Comparison of ENCODE assay signal across 10 cellular contexts in the genomic region with DNA sequence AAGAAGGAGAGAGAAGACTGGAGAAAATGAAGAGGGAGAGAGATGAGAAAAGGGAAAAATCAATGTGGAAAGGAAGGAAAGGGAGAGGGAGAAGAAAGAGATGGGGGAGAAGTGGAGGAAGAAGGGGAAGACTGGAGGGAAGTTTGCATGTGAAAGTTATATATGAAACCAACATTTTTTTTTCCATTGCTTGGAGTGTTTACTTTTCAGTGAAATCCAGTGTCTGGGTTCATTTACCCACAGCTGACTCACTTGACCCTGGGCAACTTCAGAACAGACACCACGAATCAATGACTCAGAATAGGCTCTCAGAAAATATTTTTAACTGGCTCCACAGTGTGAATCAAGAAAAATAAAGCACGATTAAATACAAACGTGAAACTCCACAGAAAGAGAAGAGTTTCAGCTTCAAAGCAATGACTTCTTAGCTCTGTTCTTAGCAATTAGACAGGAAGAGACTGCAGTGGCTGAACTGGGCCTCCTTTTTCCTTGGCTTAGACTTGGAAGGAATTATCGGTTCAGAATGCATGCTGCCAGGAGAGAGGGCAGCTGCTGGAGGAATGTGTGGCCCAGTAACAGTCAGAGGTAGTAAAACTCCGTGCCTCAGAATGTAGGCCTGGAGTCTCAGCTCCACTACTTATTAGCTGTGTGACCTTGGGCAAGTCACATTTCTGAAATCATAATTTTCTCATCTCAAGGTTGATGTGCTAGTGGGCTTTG.
A peak's percentile ranks its signal among the peaks of the same experiment; 100 is the strongest.
DNase-seq lines count a peak whose midpoint lies in the region; ATAC-seq and TF ChIP-seq lines count a peak whose summit lies in the region.
"Had no signal": no experiment of that assay in that cellular context is flagged by ENCODE, and none has a peak within 500 bp of the region (broad histone marks: within the 10 kb centered on the region; RNA-seq: fewer than 3 reads in every experiment).

No MANE protein-coding gene starts in this region.

- TF ChIP-seq POLR2A in stomach (IDR thresholded peaks at IDR 0.05) = no peak

- TF ChIP-seq CTCF in foreskin keratinocyte (conservative IDR thresholded peaks at IDR 0.05) = no peak
- TF ChIP-seq CTCF in stomach (IDR thresholded peaks at IDR 0.05) = no peak

- H3K27ac ChIP-seq in SK-N-MC (peak overlapping the region; percentile 65), foreskin keratinocyte (peak overlapping the region; percentile 42), stomach (peak overlapping the region in 3 of 5 donors; percentile 20 to 67 (median 57))

- H3K4me3 ChIP-seq in SK-N-MC (no peak overlapping the region), stomach (no peak overlapping the region)

- H3K4me3 Mint-ChIP-seq in T-helper 2 cell treated with Interferon-gamma antibody and Interleukin-4, amounts not matched to agents 5 μg/mL and 100 μg/mL, for 36 hours = no peak overlapping the region
- H3K4me3 Mint-ChIP-seq: CD4-positive, CD25-positive, alpha-beta regulatory T cell; dendritic cell treated with granulocyte-macrophage colony-stimulating factor and Interleukin-4, amounts not matched to agents 40 ng/mL and 50 ng/mL, for 4 days had no signal

- H3K27me3 ChIP-seq in foreskin keratinocyte (peaks cover 65% of the 10 kb centered on the region), stomach (peaks cover 0 to 19% (median 4%) of the 10 kb centered on the region in 3 donors)

- H3K9ac ChIP-seq in SK-N-MC (ENCODE audit: insufficient read length) = no peak overlapping the region

- H3K4me1 ChIP-seq in foreskin keratinocyte = peaks cover 4% of the 10 kb centered on the region
- H3K4me1 ChIP-seq in stomach = peaks cover 4 to 41% (median 14%) of the 10 kb centered on the region in 4 donors

- H3K4me1 Mint-ChIP-seq in T-helper 2 cell treated with Interferon-gamma antibody and Interleukin-4, amounts not matched to agents 5 μg/mL and 100 μg/mL, for 36 hours (ENCODE audit: low read depth) = peaks cover 3% of the 10 kb centered on the region

- intact Hi-C loops in stomach (cut with DNase I; ENCODE audit: low total_unique reads) = no loop called here

- no peaks in the 10 kb centered on the region for H3K9me3 ChIP-seq in SK-N-MC (ENCODE audit: low read depth, low read length)
- H3K9me3 ChIP-seq in stomach = no peaks in the 10 kb centered on the region

- no peaks in the 10 kb centered on the region for H3K27me3 Mint-ChIP-seq in T-helper 2 cell treated with Interferon-gamma antibody and Interleukin-4, amounts not matched to agents 5 μg/mL and 100 μg/mL, for 36 hours (ENCODE audit: low read depth)

- 18 to 35% (median 34%) methylated on average over 5 of the region's 5 CpGs for WGBS in stomach, 5 donors

- H3K27ac Mint-ChIP-seq in T-helper 2 cell treated with Interferon-gamma antibody and Interleukin-4, amounts not matched to agents 5 μg/mL and 100 μg/mL, for 36 hours = peak overlapping the region; percentile 18
- H3K27ac Mint-ChIP-seq: CD4-positive, CD25-positive, alpha-beta regulatory T cell; dendritic cell treated with granulocyte-macrophage colony-stimulating factor and Interleukin-4, amounts not matched to agents 40 ng/mL and 50 ng/mL, for 4 days had no signal

- DNase-seq in T-helper 2 cell treated with Interferon-gamma antibody and Interleukin-4, amounts not matched to agents 5 μg/mL and 100 μg/mL, for 36 hours (ENCODE audit: low spot score) = peak; percentile 14
- DNase-seq in T-helper 2 cell = no peak
- DNase-seq in SK-N-MC (ENCODE audit: low read depth, low spot score) = no peak
- peak; percentile 58 to 76 for DNase-seq in foreskin keratinocyte
- DNase-seq in stomach = no peak
- DNase-seq in GDM1 (lab: John Stamatoyannopoulos, UW) = no peak
- no peak for DNase-seq in NCI-H69 (lab: John Stamatoyannopoulos, UW)
- DNase-seq: CD4-positive, CD25-positive, alpha-beta regulatory T cell had no signal

- ATAC-seq in foreskin keratinocyte (peak; percentile 87), HG02571 (IDR thresholded peaks at IDR 0.05; ENCODE audit: unreplicated experiment) (no peak)

- H3K36me3 ChIP-seq in SK-N-MC (ENCODE audit: insufficient read depth, low read length) (no peaks in the 10 kb centered on the region), stomach (no peaks in the 10 kb centered on the region)

- no peaks in the 10 kb centered on the region for H3K36me3 Mint-ChIP-seq in T-helper 2 cell treated with Interferon-gamma antibody and Interleukin-4, amounts not matched to agents 5 μg/mL and 100 μg/mL, for 36 hours (ENCODE audit: low read depth)

- no peaks in the 10 kb centered on the region for H3K9me3 Mint-ChIP-seq in T-helper 2 cell treated with Interferon-gamma antibody and Interleukin-4, amounts not matched to agents 5 μg/mL and 100 μg/mL, for 36 hours
- H3K9me3 Mint-ChIP-seq: dendritic cell treated with granulocyte-macrophage colony-stimulating factor and Interleukin-4, amounts not matched to agents 40 ng/mL and 50 ng/mL, for 4 days had no signal

- TF ChIP-seq EP300 in stomach (IDR thresholded peaks at IDR 0.05) = no peak

Comparison
In these comparisons a context has a peak if more than half of its experiments do, and no peak if none do; other contexts are left out.
1. DNase-seq: peak in T-helper 2 cell treated with Interferon-gamma antibody and Interleukin-4, amounts not matched to agents 5 μg/mL and 100 μg/mL, for 36 hours (single experiment) and foreskin keratinocyte (2 of 2); none in T-helper 2 cell (0 of 5), SK-N-MC (single experiment), stomach (single experiment), GDM1 (single experiment) and NCI-H69 (single experiment).
2. Peak in every context shown above with its lines, with median percentiles within 50 percentile points of each other: H3K27ac ChIP-seq.